ENCODE assay signal across 9 cellular contexts in the genomic region with DNA sequence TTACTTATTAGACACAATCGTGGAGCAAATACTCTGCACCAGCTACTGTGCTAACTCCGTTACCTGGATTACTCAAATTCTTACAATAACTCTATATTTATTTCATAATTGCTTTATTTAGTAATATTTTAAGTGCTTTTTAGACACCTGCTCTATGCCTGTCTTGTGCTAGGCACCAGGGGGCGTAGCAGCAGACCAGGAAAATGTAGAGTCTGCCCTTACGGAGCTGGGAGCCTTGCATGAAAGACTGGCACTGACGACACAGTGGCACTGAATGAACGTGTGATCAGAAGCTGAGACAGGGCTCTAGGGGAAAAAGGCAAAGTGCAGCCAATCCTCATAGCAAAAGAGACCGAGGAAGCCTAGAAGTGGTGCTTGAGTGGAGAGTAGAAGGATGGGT.
DNase-seq lines count a peak whose midpoint lies in the region; ATAC-seq and TF ChIP-seq lines count a peak whose summit lies in the region.
"Had no signal": no experiment of that assay in that cellular context is flagged by ENCODE, and none has a peak within 500 bp of the region (broad histone marks: within the 10 kb centered on the region; RNA-seq: fewer than 3 reads in every experiment).

No MANE protein-coding gene starts in this region.

- no peak for TF ChIP-seq EP300 in suprapubic skin (IDR thresholded peaks at IDR 0.05)

- no peak overlapping the region for H3K27ac ChIP-seq in heart left ventricle
- H3K27ac ChIP-seq in suprapubic skin = no peak overlapping the region

- H3K9me3 ChIP-seq in heart left ventricle (no peaks in the 10 kb centered on the region), suprapubic skin (no peaks in the 10 kb centered on the region)

- no peak overlapping the region for H3K4me3 ChIP-seq in heart left ventricle
- H3K4me3 ChIP-seq in suprapubic skin = no peak overlapping the region

- no peak for TF ChIP-seq POLR2A in heart left ventricle (IDR thresholded peaks at IDR 0.05)
- no peak for TF ChIP-seq POLR2A in suprapubic skin (IDR thresholded peaks at IDR 0.05)

- peak in 10 of 12 donors; percentile 9 to 49 (median 36) for TF ChIP-seq CTCF in heart left ventricle (IDR thresholded peaks at IDR 0.05)
- peak; percentile 12 to 27 for TF ChIP-seq CTCF in suprapubic skin (IDR thresholded peaks at IDR 0.05)

- WGBS in heart left ventricle, 4 donors = 51 to 56% (median 53%) methylated on average over 7 of the region's 7 CpGs
- WGBS in suprapubic skin = 50% methylated on average over 7 of the region's 7 CpGs

- intact Hi-C loops in heart left ventricle (cut with DNase I) = loop anchor here in 1 of 10 donors (10.0 kb wide), 1 partner anchor 241 kb away; no protein-coding TSS in a partner anchor

- peak; percentile 25 for DNase-seq in activated CD4-positive, alpha-beta T cell treated with anti-CD3 and anti-CD28 coated beads for 48 hours
- DNase-seq in activated CD4-positive, alpha-beta T cell treated with anti-CD3 and anti-CD28 coated beads, Interleukin-2, amount 50 U/mL, for 4 hours = no peak
- DNase-seq in RKO (ENCODE audit: low spot score) (peak; percentile 47), heart left ventricle (no peak), suprapubic skin (ENCODE audit: low spot score in 2 of 2) (no peak), NCI-H226 (no peak)
- no peak for DNase-seq in activated effector memory CD4-positive, alpha-beta T cell treated with anti-CD3 and anti-CD28 coated beads, Interleukin-2, amount 50 U/mL, for 16 hours
- DNase-seq: GDM1 had no signal

- ATAC-seq in heart left ventricle (peak in 2 of 4 donors; percentile 35 to 66), HG03439 (IDR thresholded peaks at IDR 0.05; ENCODE audit: unreplicated experiment) (no peak)

- H3K4me1 ChIP-seq in heart left ventricle (peaks cover 0 to 12% (median 0%) of the 10 kb centered on the region in 12 donors), suprapubic skin (peaks cover 4% of the 10 kb centered on the region)

- no peaks in the 10 kb centered on the region for H3K27me3 ChIP-seq in heart left ventricle
- peaks cover 5% of the 10 kb centered on the region for H3K27me3 ChIP-seq in suprapubic skin

- H3K36me3 ChIP-seq in heart left ventricle (no peaks in the 10 kb centered on the region), suprapubic skin (no peaks in the 10 kb centered on the region)

Comparison
In these comparisons a context has a peak if more than half of its experiments do, and no peak if none do; other contexts are left out.
1. DNase-seq: peak in activated CD4-positive, alpha-beta T cell treated with anti-CD3 and anti-CD28 coated beads for 48 hours (single experiment) and RKO (single experiment); none in activated CD4-positive, alpha-beta T cell treated with anti-CD3 and anti-CD28 coated beads, Interleukin-2, amount 50 U/mL, for 4 hours (0 of 2), heart left ventricle (0 of 5), suprapubic skin (0 of 2), activated effector memory CD4-positive, alpha-beta T cell treated with anti-CD3 and anti-CD28 coated beads, Interleukin-2, amount 50 U/mL, for 16 hours (single experiment) and NCI-H226 (single experiment).